In genomic region chr13:26042781-26043180, GRCh38 we compare ENCODE assay signal across 2 cellular contexts.
TF ChIP-seq lines count a peak whose summit lies in the region.

No MANE protein-coding gene starts in this region.

TF ChIP-seq in HepG2, 621 proteins besides CTCF, POLR2A, EP300 and RAD21:
- TF ChIP-seq ZKSCAN1 (IDR thresholded peaks at IDR 0.05; ENCODE audit: low read length) (no peak), ATM (IDR thresholded peaks at IDR 0.05; ENCODE audit: borderline replicate concordance) (no peak), ESRRA (CRISPR knock-in tag; IDR thresholded peaks at IDR 0.05; ENCODE audit: low read depth) (no peak), MAFG (CRISPR knock-in tag; IDR thresholded peaks at IDR 0.05) (no peak), ZSCAN5A (CRISPR knock-in tag; IDR thresholded peaks at IDR 0.05; ENCODE audit: borderline replicate concordance) (no peak), MAFF (IDR thresholded peaks at IDR 0.05; ENCODE audit: low read depth, low read length) (peak; percentile 97), ZNF75D (CRISPR knock-in tag; IDR thresholded peaks at IDR 0.05; ENCODE audit: borderline replicate concordance) (no peak), ZNF235 (CRISPR knock-in tag; IDR thresholded peaks at IDR 0.05; ENCODE audit: borderline replicate concordance) (no peak), NFYB (CRISPR knock-in tag; IDR thresholded peaks at IDR 0.05) (no peak), ZNF484 (CRISPR knock-in tag; IDR thresholded peaks at IDR 0.05; ENCODE audit: borderline replicate concordance, low read depth) (no peak), MAFK (conservative IDR thresholded peaks at IDR 0.05 in 1 of 2, IDR thresholded peaks at IDR 0.05 in 1 of 2; ENCODE audit: low read length in 2 of 2) (peak; percentile 94 to 98), HIC2 (CRISPR knock-in tag; IDR thresholded peaks at IDR 0.05; ENCODE audit: low read depth) (no peak), TFDP1 (CRISPR knock-in tag; IDR thresholded peaks at IDR 0.05; ENCODE audit: borderline replicate concordance) (no peak)

TF ChIP-seq in H1, 55 proteins besides CTCF, POLR2A, EP300 and RAD21:
- TF ChIP-seq SUZ12 (IDR thresholded peaks at IDR 0.05; ENCODE audit: low read length) (no peak), MAFK (IDR thresholded peaks at IDR 0.05; ENCODE audit: low read depth, low read length) (peak; percentile 90)
